1 cellular context compared by ENCODE assay signal in the genomic region with DNA sequence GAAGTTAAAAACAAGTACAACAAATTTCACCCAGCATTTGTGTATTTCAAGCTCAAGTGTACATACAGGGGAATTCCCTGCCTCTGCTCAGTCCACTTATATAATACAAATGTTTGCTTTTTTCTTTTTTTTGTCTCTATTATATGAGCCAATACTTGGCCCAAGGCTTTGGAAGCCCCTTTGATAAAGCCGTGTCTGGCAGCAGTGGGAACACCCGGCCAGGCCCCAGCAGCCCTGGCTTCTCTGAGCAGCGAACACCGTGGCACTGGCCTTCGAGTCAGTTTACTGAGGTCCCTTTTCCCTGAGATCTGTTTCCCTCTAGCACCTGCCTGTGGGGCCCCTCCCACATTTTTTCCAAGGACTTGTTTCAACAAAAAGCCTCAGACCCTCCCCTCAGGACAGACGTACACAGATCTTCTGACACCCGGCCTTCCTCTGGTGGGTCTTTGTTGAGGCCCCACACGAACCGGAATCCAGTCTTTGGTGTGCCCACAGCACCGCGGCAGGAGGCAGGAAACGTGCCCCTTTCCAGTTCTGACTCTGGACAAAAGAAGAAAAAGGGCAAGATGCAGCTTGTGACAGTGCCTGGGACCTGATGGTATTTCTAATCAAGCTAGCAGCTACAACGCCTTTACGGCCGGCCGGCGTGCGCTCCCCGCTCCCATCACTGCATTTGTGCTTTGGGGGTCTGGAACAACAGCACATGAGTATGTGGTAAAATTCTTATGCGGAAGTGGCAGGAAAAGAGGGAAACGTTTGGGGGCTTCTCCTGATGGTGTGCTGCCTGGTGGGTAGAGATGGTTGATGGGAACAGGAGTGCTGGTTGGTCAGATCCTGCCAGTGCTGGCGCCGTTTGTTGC.
TF ChIP-seq lines count a peak whose summit lies in the region.

No MANE protein-coding gene starts in this region.

TF ChIP-seq in HepG2, 621 proteins besides CTCF, POLR2A, EP300 and RAD21 (continued from another document):
- TF ChIP-seq, protein P1, sequence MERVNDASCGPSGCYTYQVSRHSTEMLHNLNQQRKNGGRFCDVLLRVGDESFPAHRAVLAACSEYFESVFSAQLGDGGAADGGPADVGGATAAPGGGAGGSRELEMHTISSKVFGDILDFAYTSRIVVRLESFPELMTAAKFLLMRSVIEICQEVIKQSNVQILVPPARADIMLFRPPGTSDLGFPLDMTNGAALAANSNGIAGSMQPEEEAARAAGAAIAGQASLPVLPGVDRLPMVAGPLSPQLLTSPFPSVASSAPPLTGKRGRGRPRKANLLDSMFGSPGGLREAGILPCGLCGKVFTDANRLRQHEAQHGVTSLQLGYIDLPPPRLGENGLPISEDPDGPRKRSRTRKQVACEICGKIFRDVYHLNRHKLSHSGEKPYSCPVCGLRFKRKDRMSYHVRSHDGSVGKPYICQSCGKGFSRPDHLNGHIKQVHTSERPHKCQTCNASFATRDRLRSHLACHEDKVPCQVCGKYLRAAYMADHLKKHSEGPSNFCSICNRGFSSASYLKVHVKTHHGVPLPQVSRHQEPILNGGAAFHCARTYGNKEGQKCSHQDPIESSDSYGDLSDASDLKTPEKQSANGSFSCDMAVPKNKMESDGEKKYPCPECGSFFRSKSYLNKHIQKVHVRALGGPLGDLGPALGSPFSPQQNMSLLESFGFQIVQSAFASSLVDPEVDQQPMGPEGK (CRISPR knock-in tag; IDR thresholded peaks at IDR 0.05), result peak; percentile 34; the same call in 1 of the 2 replicates
- peak; percentile 87 for TF ChIP-seq ARID5B (CRISPR knock-in tag; IDR thresholded peaks at IDR 0.05)
- TF ChIP-seq SALL1 (CRISPR knock-in tag; IDR thresholded peaks at IDR 0.05), result 0 out of 2 replicates have a peak, but pooled peaks have one; percentile 11
- TF ChIP-seq PAXIP1 (CRISPR knock-in tag; conservative IDR thresholded peaks at IDR 0.05), result peak; percentile 23; the same call in 1 of the 2 replicates
- no peak for TF ChIP-seq CEBPB (IDR thresholded peaks at IDR 0.05; ENCODE audit: borderline replicate concordance, low read depth, low read length)
- TF ChIP-seq ZBED4 (CRISPR knock-in tag; IDR thresholded peaks at IDR 0.05; ENCODE audit: borderline replicate concordance), result no peak
- TF ChIP-seq ZGPAT (CRISPR knock-in tag; IDR thresholded peaks at IDR 0.05), result peak; percentile 39; the same call in 1 of the 2 replicates
- TF ChIP-seq RBAK (CRISPR knock-in tag; IDR thresholded peaks at IDR 0.05), result no peak
- peak; percentile 40; the same call in 1 of the 2 replicates for TF ChIP-seq GATAD2A (CRISPR knock-in tag; IDR thresholded peaks at IDR 0.05)
- no peak for TF ChIP-seq KAT7 (CRISPR knock-in tag; IDR thresholded peaks at IDR 0.05; ENCODE audit: borderline replicate concordance)
- no peak for TF ChIP-seq MBD4 (IDR thresholded peaks at IDR 0.05; ENCODE audit: borderline replicate concordance, low read length)
- no peak for TF ChIP-seq NFRKB (IDR thresholded peaks at IDR 0.05)
- peak; percentile 30; the same call in 1 of the 2 replicates for TF ChIP-seq HDAC2 (CRISPR knock-in tag; IDR thresholded peaks at IDR 0.05)
- TF ChIP-seq, protein P2, sequence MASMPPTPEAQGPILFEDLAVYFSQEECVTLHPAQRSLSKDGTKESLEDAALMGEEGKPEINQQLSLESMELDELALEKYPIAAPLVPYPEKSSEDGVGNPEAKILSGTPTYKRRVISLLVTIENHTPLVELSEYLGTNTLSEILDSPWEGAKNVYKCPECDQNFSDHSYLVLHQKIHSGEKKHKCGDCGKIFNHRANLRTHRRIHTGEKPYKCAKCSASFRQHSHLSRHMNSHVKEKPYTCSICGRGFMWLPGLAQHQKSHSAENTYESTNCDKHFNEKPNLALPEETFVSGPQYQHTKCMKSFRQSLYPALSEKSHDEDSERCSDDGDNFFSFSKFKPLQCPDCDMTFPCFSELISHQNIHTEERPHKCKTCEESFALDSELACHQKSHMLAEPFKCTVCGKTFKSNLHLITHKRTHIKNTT (CRISPR knock-in tag; IDR thresholded peaks at IDR 0.05), result no peak
- TF ChIP-seq HMG20A (CRISPR knock-in tag; IDR thresholded peaks at IDR 0.05; ENCODE audit: borderline replicate concordance), result peak; percentile 31; the same call in 1 of the 2 replicates
- TF ChIP-seq THAP11 (CRISPR knock-in tag; IDR thresholded peaks at IDR 0.05), result peak; percentile 24; the same call in 1 of the 2 replicates
- TF ChIP-seq KMT2B (CRISPR knock-in tag; IDR thresholded peaks at IDR 0.05), result no peak
- TF ChIP-seq, protein P3, sequence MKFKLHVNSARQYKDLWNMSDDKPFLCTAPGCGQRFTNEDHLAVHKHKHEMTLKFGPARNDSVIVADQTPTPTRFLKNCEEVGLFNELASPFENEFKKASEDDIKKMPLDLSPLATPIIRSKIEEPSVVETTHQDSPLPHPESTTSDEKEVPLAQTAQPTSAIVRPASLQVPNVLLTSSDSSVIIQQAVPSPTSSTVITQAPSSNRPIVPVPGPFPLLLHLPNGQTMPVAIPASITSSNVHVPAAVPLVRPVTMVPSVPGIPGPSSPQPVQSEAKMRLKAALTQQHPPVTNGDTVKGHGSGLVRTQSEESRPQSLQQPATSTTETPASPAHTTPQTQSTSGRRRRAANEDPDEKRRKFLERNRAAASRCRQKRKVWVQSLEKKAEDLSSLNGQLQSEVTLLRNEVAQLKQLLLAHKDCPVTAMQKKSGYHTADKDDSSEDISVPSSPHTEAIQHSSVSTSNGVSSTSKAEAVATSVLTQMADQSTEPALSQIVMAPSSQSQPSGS (CRISPR knock-in tag; IDR thresholded peaks at IDR 0.05), result no peak
- TF ChIP-seq RELA (CRISPR knock-in tag; IDR thresholded peaks at IDR 0.05), result peak; percentile 82; the same call in 1 of the 2 replicates
- TF ChIP-seq, protein P4, sequence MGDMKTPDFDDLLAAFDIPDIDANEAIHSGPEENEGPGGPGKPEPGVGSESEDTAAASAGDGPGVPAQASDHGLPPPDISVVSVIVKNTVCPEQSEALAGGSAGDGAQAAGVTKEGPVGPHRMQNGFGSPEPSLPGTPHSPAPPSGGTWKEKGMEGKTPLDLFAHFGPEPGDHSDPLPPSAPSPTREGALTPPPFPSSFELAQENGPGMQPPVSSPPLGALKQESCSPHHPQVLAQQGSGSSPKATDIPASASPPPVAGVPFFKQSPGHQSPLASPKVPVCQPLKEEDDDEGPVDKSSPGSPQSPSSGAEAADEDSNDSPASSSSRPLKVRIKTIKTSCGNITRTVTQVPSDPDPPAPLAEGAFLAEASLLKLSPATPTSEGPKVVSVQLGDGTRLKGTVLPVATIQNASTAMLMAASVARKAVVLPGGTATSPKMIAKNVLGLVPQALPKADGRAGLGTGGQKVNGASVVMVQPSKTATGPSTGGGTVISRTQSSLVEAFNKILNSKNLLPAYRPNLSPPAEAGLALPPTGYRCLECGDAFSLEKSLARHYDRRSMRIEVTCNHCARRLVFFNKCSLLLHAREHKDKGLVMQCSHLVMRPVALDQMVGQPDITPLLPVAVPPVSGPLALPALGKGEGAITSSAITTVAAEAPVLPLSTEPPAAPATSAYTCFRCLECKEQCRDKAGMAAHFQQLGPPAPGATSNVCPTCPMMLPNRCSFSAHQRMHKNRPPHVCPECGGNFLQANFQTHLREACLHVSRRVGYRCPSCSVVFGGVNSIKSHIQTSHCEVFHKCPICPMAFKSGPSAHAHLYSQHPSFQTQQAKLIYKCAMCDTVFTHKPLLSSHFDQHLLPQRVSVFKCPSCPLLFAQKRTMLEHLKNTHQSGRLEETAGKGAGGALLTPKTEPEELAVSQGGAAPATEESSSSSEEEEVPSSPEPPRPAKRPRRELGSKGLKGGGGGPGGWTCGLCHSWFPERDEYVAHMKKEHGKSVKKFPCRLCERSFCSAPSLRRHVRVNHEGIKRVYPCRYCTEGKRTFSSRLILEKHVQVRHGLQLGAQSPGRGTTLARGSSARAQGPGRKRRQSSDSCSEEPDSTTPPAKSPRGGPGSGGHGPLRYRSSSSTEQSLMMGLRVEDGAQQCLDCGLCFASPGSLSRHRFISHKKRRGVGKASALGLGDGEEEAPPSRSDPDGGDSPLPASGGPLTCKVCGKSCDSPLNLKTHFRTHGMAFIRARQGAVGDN (CRISPR knock-in tag; IDR thresholded peaks at IDR 0.05), result peak; percentile 48
- no peak for TF ChIP-seq SOX6 (IDR thresholded peaks at IDR 0.05)
- peak; percentile 38 for TF ChIP-seq SOX6 (CRISPR knock-in tag; IDR thresholded peaks at IDR 0.05)
- TF ChIP-seq NCOA2 (CRISPR knock-in tag; IDR thresholded peaks at IDR 0.05), result 0 out of 2 replicates have a peak, but pooled peaks have one; percentile 33
- no peak for TF ChIP-seq ZNF766 (CRISPR knock-in tag; IDR thresholded peaks at IDR 0.05; ENCODE audit: borderline replicate concordance)
- TF ChIP-seq ZNF768 (CRISPR knock-in tag; IDR thresholded peaks at IDR 0.05), result no peak
- TF ChIP-seq ZNF12 (CRISPR knock-in tag; IDR thresholded peaks at IDR 0.05), result no peak
- TF ChIP-seq SAP130 (CRISPR knock-in tag; IDR thresholded peaks at IDR 0.05; ENCODE audit: low read depth), result peak; percentile 32; the same call in 1 of the 2 replicates
- TF ChIP-seq IRF2 (CRISPR knock-in tag; IDR thresholded peaks at IDR 0.05), result no peak
- TF ChIP-seq BCL6 (CRISPR knock-in tag; IDR thresholded peaks at IDR 0.05), result peak; percentile 71
